Comparison of ENCODE assay signal across 13 cellular contexts in the genomic region with DNA sequence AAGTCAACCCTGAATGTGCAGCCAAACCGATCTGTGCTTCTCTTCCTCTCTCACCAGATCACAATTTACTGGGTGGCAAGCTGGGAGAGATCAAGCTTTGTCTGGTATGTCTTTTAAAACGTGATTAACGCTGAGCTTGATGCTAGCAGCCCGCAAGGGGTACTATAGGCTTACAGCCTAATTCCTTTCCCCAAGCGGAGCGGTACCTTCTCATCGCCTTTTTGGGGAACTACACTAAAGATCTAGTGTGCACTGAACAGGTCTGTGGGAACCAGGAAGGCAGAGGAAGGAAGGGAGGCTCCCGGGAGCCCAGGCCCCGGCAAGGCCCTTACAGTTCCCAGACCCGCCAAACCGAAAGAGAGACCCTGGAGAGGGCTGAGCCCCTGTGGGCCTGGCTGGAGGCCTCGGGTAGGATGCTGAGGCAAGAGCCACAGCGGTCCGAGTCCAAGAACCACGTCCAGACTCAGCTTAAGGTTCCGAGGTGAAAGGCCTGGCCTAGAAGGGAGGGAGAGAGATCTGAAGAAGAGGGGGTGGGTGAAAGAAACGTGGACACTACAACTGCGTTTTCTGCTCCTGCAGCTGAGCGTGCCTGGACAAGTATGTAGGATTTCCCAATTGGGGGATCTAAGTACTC. TPM values are rescaled to one million over a fixed set of nuclear protein-coding genes. Genes with fewer than 3 reads are reported as not detected.
DNase-seq lines count a peak whose midpoint lies in the region; ATAC-seq, FAIRE-seq and TF ChIP-seq lines count a peak whose summit lies in the region.
"Had no signal": no experiment of that assay in that cellular context is flagged by ENCODE, and none has a peak within 500 bp of the region (broad histone marks: within the 10 kb centered on the region; RNA-seq: fewer than 3 reads in every experiment).

No MANE protein-coding gene starts in this region.

- H3K79me1 ChIP-seq in H1 (ENCODE audit: low read depth, low read length) = no peaks in the 10 kb centered on the region

- H3K9me3 ChIP-seq in H1 (ENCODE audit: insufficient read depth in 2 of 2, low read depth in 1 of 2, low read length in 1 of 2) = no peaks in the 10 kb centered on the region
- no peaks in the 10 kb centered on the region for H3K9me3 ChIP-seq in vagina
- H3K9me3 ChIP-seq: mucosa of descending colon had no signal

- H4K91ac ChIP-seq in H1 (replicated peaks; ENCODE audit: insufficient read length, low read length) = no peak overlapping the region

- H3K36me3 ChIP-seq in H1 (ENCODE audit: control insufficient read depth in 2 of 4, insufficient read depth in 4 of 4, low read length in 3 of 4) (peaks cover 0 to 2% (median 0%) of the 10 kb centered on the region in 4 experiments; a peak in 1 of 8 replicates), vagina (no peaks in the 10 kb centered on the region)

- TF ChIP-seq CTCF in H1 (IDR thresholded peaks at IDR 0.05; ENCODE audit: control extremely low read depth in 1 of 3, insufficient read depth in 1 of 3, low read depth in 1 of 3, low read length in 3 of 3) (no peak), natural killer cell (IDR thresholded peaks at IDR 0.05) (no peak), vagina (IDR thresholded peaks at IDR 0.05) (no peak), foreskin fibroblast (IDR thresholded peaks at IDR 0.05; ENCODE audit: low read depth, low read length) (no peak), CD14-positive monocyte (IDR thresholded peaks at IDR 0.05) (no peak)

- no peak overlapping the region for H2BK15ac ChIP-seq in H1 (ENCODE audit: low read length)

- peaks cover 14% of the 10 kb centered on the region; the same call in 1 of the 2 replicates for H3K23me2 ChIP-seq in H1 (ENCODE audit: low read depth, low read length)

- no peak overlapping the region for H4K5ac ChIP-seq in H1 (ENCODE audit: insufficient read length, low read depth, low read length)

- no peak overlapping the region for H3K4ac ChIP-seq in H1 (replicated peaks; ENCODE audit: insufficient read length, low read depth, low read length)

- no peak for DNase-seq in stimulated activated naive CD8-positive, alpha-beta T cell treated with anti-CD3 and anti-CD28 coated beads, Interleukin-15, amount 100 ng/mL, for 72 hours
- no peak for DNase-seq in H1 (ENCODE audit: low read depth in 1 of 2, low spot score in 2 of 2)
- no peak for DNase-seq in natural killer cell
- DNase-seq in vagina (ENCODE audit: extremely low spot score in 2 of 2) = peak in 1 of 2 donors; percentile 89
- no peak for DNase-seq in foreskin fibroblast
- no peak for DNase-seq in CD14-positive monocyte (ENCODE audit: low spot score)
- no peak for DNase-seq in SHP77 (lab: John Stamatoyannopoulos, UW)
- DNase-seq: NCI-H2107, SW 1271 had no signal

- H2BK120ac ChIP-seq in H1 (replicated peaks; ENCODE audit: low read depth, low read length) = no peak overlapping the region

- H2AK5ac ChIP-seq in H1 (ENCODE audit: low read depth, low read length) = no peak overlapping the region

- H3K18ac ChIP-seq in H1 (ENCODE audit: extremely low read depth, low read length) = no peak overlapping the region

- H3K4me1 Mint-ChIP-seq in stimulated activated naive CD8-positive, alpha-beta T cell treated with anti-CD3 and anti-CD28 coated beads, Interleukin-15, Interleukin-2, amounts not matched to agents 100 ng/mL and 50 ng/mL, for 24 hours (ENCODE audit: low read depth) = peaks cover 15% of the 10 kb centered on the region
- H3K4me1 Mint-ChIP-seq in stimulated activated naive CD8-positive, alpha-beta T cell treated with anti-CD3 and anti-CD28 coated beads, Interleukin-15, amount 100 ng/mL, for 72 hours = peaks cover 41% of the 10 kb centered on the region
- H3K4me1 Mint-ChIP-seq in natural killer cell (peaks cover 22 to 29% of the 10 kb centered on the region in 2 donors), CD14-positive monocyte (peaks cover 29% of the 10 kb centered on the region)

- POLR2A ChIA-PET in H1 (lab: Charles Lee; ENCODE audit: partially characterized antibody) = interaction anchor here (0.6 to 1.2 kb wide), 2 partner anchors 25 to 649 kb away, joined by 3 to 4 read pairs; no protein-coding TSS in a partner anchor

- CTCF ChIA-PET in H1 (lab: Charles Lee; ENCODE audit: partially characterized antibody) = interaction anchor here (0.6 to 2.2 kb wide), 13 partner anchors 9 to 1373 kb away, joined by 3 to 17 read pairs (median 4); no protein-coding TSS in a partner anchor

- no peak overlapping the region for H3K14ac ChIP-seq in H1 (ENCODE audit: insufficient read length)

- peak overlapping the region; percentile 20 for H3K4me3 Mint-ChIP-seq in stimulated activated naive CD8-positive, alpha-beta T cell treated with anti-CD3 and anti-CD28 coated beads, Interleukin-15, Interleukin-2, amounts not matched to agents 100 ng/mL and 50 ng/mL, for 24 hours
- H3K4me3 Mint-ChIP-seq in stimulated activated naive CD8-positive, alpha-beta T cell treated with anti-CD3 and anti-CD28 coated beads, Interleukin-15, amount 100 ng/mL, for 72 hours = peak overlapping the region in 1 of 2 donors; percentile 28
- peak overlapping the region; percentile 77 for H3K4me3 Mint-ChIP-seq in natural killer cell
- H3K4me3 Mint-ChIP-seq in CD14-positive monocyte = peak overlapping the region in 1 of 2 donors; percentile 81

- H4K8ac ChIP-seq in H1 (ENCODE audit: extremely low read depth, insufficient read depth, low read length) = no peak overlapping the region

- WGBS in H1 (ENCODE audit: extremely low coverage in 1 of 2, insufficient coverage in 1 of 2, insufficient read length in 1 of 2, insufficient replicate concordance in 2 of 2, low coverage in 1 of 2, low lambda C conversion rate in 2 of 2, missing lambda C conversion rate in 1 of 2), 2 experiments = 8% methylated on average over 19 of the region's 19 CpGs; no CpG with 5 or more reads in 1 of the 2 experiments

- intact Hi-C loops in natural killer cell (cut with micrococcal nuclease) = no loop called here
- intact Hi-C loops in vagina (cut with DNase I) = loop anchor here (10.0 kb wide), 1 partner anchor 227 kb away; no protein-coding TSS in a partner anchor
- intact Hi-C loops in CD14-positive monocyte (cut with micrococcal nuclease) = no loop called here

- no peak for TF ChIP-seq EP300 in H1 (IDR thresholded peaks at IDR 0.05; ENCODE audit: borderline replicate concordance in 1 of 2, low read depth in 2 of 2, low read length in 2 of 2)

- H3K4me1 ChIP-seq in H1 (replicated peaks in 1 of 4; ENCODE audit: control insufficient read depth in 3 of 4, insufficient read depth in 4 of 4, low read length in 3 of 4) = peaks cover 0 to 24% (median 17%) of the 10 kb centered on the region in 4 experiments; a peak in 6 of 7 replicates
- H3K4me1 ChIP-seq in vagina = peaks cover 37% of the 10 kb centered on the region

- H4K20me1 ChIP-seq in H1 (replicated peaks in 1 of 2; ENCODE audit: control insufficient read depth in 1 of 2, insufficient read depth in 2 of 2, low read length in 2 of 2) = peaks cover 6 to 17% of the 10 kb centered on the region in 2 experiments

- ATAC-seq in stimulated activated naive CD8-positive, alpha-beta T cell treated with anti-CD3 and anti-CD28 coated beads, Interleukin-15, amount 100 ng/mL, for 72 hours = no peak
- ATAC-seq in natural killer cell = no peak

- H3K9ac ChIP-seq in H1 (replicated peaks in 1 of 4; ENCODE audit: extremely low read depth in 1 of 4, low read depth in 3 of 4, low read length in 3 of 4) = no peak overlapping the region

- H3K79me2 ChIP-seq in H1 (ENCODE audit: control insufficient read depth in 1 of 2, insufficient read depth in 2 of 2, low read length in 2 of 2) = no peaks in the 10 kb centered on the region

- H3K27ac Mint-ChIP-seq in stimulated activated naive CD8-positive, alpha-beta T cell treated with anti-CD3 and anti-CD28 coated beads, Interleukin-15, Interleukin-2, amounts not matched to agents 100 ng/mL and 50 ng/mL, for 24 hours = no peak overlapping the region
- no peak overlapping the region for H3K27ac Mint-ChIP-seq in stimulated activated naive CD8-positive, alpha-beta T cell treated with anti-CD3 and anti-CD28 coated beads, Interleukin-15, amount 100 ng/mL, for 72 hours
- H3K27ac Mint-ChIP-seq in natural killer cell (no peak overlapping the region), CD14-positive monocyte (no peak overlapping the region)

- no peak overlapping the region for H2AFZ ChIP-seq in H1 (ENCODE audit: low read length)

- peaks cover 66% of the 10 kb centered on the region for H3K27me3 Mint-ChIP-seq in stimulated activated naive CD8-positive, alpha-beta T cell treated with anti-CD3 and anti-CD28 coated beads, Interleukin-15, Interleukin-2, amounts not matched to agents 100 ng/mL and 50 ng/mL, for 24 hours
- no peaks in the 10 kb centered on the region for H3K27me3 Mint-ChIP-seq in stimulated activated naive CD8-positive, alpha-beta T cell treated with anti-CD3 and anti-CD28 coated beads, Interleukin-15, amount 100 ng/mL, for 72 hours
- H3K27me3 Mint-ChIP-seq in natural killer cell (ENCODE audit: low read depth in 2 of 2) (peaks cover 59 to 64% of the 10 kb centered on the region in 2 donors), CD14-positive monocyte (ENCODE audit: low read depth in 3 of 3) (peaks cover 34 to 75% (median 34%) of the 10 kb centered on the region in 3 donors)

- H2BK20ac ChIP-seq in H1 (ENCODE audit: low read length) = no peak overlapping the region

- FAIRE-seq in H1 (lab: Jason Lieb, UNC) = no peak
- FAIRE-seq: endometrium, H54 had no signal

- H3K27ac ChIP-seq in H1 (ENCODE audit: low read depth, low read length) (no peak overlapping the region), vagina (peak overlapping the region; percentile 89)

- no peaks in the 10 kb centered on the region for H3K9me3 Mint-ChIP-seq in stimulated activated naive CD8-positive, alpha-beta T cell treated with anti-CD3 and anti-CD28 coated beads, Interleukin-15, Interleukin-2, amounts not matched to agents 100 ng/mL and 50 ng/mL, for 24 hours
- no peaks in the 10 kb centered on the region for H3K9me3 Mint-ChIP-seq in stimulated activated naive CD8-positive, alpha-beta T cell treated with anti-CD3 and anti-CD28 coated beads, Interleukin-15, amount 100 ng/mL, for 72 hours
- no peaks in the 10 kb centered on the region for H3K9me3 Mint-ChIP-seq in natural killer cell
- H3K9me3 Mint-ChIP-seq in CD14-positive monocyte = peaks cover 0 to 22% (median 11%) of the 10 kb centered on the region in 7 donors

- H2BK12ac ChIP-seq in H1 (ENCODE audit: low read depth, low read length) = no peak overlapping the region

- no peaks in the 10 kb centered on the region for H3K36me3 Mint-ChIP-seq in stimulated activated naive CD8-positive, alpha-beta T cell treated with anti-CD3 and anti-CD28 coated beads, Interleukin-15, Interleukin-2, amounts not matched to agents 100 ng/mL and 50 ng/mL, for 24 hours (ENCODE audit: low read depth)
- peaks cover 6% of the 10 kb centered on the region for H3K36me3 Mint-ChIP-seq in natural killer cell
- peaks cover 0 to 11% of the 10 kb centered on the region in 2 donors for H3K36me3 Mint-ChIP-seq in CD14-positive monocyte

- no peak overlapping the region for H3K23ac ChIP-seq in H1 (ENCODE audit: insufficient read length)

- TF ChIP-seq POLR2A in H1 (IDR thresholded peaks at IDR 0.05; ENCODE audit: control extremely low read depth in 1 of 2, low read depth in 2 of 2, low read length in 2 of 2) (no peak), vagina (IDR thresholded peaks at IDR 0.05) (no peak)

- H3K4me3 ChIP-seq in H1 (ENCODE audit: extremely low read depth in 1 of 4, insufficient read depth in 2 of 4, low read depth in 3 of 4, low read length in 4 of 4) = peak overlapping the region in 1 of 4 experiments; percentile 61; a peak in 1 of 8 replicates
- H3K4me3 ChIP-seq in vagina = peak overlapping the region; percentile 59 to 82
- H3K4me3 ChIP-seq in foreskin fibroblast (ENCODE audit: low read depth in 1 of 2, low read length in 2 of 2) = peak overlapping the region in 1 of 2 donors; percentile 80
- H3K4me3 ChIP-seq: mucosa of descending colon had no signal

- no peak overlapping the region for H2BK5ac ChIP-seq in H1 (ENCODE audit: low read depth, low read length)

- TF ChIP-seq RAD21 in H1 (IDR thresholded peaks at IDR 0.05 in 1 of 2, conservative IDR thresholded peaks at IDR 0.05 in 1 of 2; ENCODE audit: low read depth in 2 of 2, low read length in 2 of 2) = no peak

- H3K27me3 ChIP-seq in H1 (replicated peaks in 1 of 4; ENCODE audit: control insufficient read depth in 3 of 4, extremely low read depth in 1 of 4, insufficient read depth in 3 of 4, low read length in 3 of 4) (peaks cover 76 to 98% (median 94%) of the 10 kb centered on the region in 4 experiments), vagina (no peaks in the 10 kb centered on the region)

- H3K4me2 ChIP-seq in H1 (ENCODE audit: insufficient read depth in 1 of 2, low read depth in 2 of 2, low read length in 2 of 2) = peak overlapping the region; percentile 61 to 79; a peak in 2 of 4 replicates

- no peak overlapping the region for H3K56ac ChIP-seq in H1 (replicated peaks; ENCODE audit: insufficient read length, low read depth, low read length)

RNA-seq across cellular contexts. Expression of gene NR2F1-AS1, which starts 2.7 kb away (rescaled TPM):
- total RNA-seq in H1 (2021; fragmentation: NEBNext Ultra II Directional; extraction: Animal tissue kit (Norgen Biotek cat#: 25700)) = 1.6 and 2.1 TPM in 2 replicates
- polyA plus RNA-seq in H1 (2011; rRNA removed) (1.1 and 5.6 TPM in 2 replicates), CD14-positive monocyte (not detected)
- polyA plus RNA-seq in H1 (2011; cell fraction: cytosol; rRNA removed) = 2.2 TPM
- 0.88 TPM for polyA plus RNA-seq in H1 (2011; cell fraction: nucleus; rRNA removed)
- polyA plus RNA-seq in H1 (2012, experiment 1 of 2) = 1.8 to 4.0 TPM (median 2.9 TPM) in 4 replicates
- 1.4 TPM for polyA plus RNA-seq in H1 (2012, experiment 2 of 2)
- polyA plus RNA-seq in H1 (2013, experiment 1 of 2) = 4.1 TPM
- polyA plus RNA-seq in H1 (2013, experiment 2 of 2) = 3.5 TPM
- 0.69 and 1.7 TPM in 2 replicates for polyA minus RNA-seq in H1 (2011; rRNA and poly(A)+ RNA removed)
- polyA minus RNA-seq in H1 (2011; cell fraction: cytosol; rRNA and poly(A)+ RNA removed) = not detected
- polyA minus RNA-seq in H1 (2011; cell fraction: nucleus; rRNA and poly(A)+ RNA removed) = 3.4 TPM
- total RNA-seq in natural killer cell (not detected), vagina (22.3 TPM)

RNA-seq across cellular contexts. Expression of gene NR2F1, which starts 4.7 kb away (rescaled TPM):
- not detected in 2 replicates for total RNA-seq in H1 (2021; fragmentation: NEBNext Ultra II Directional; extraction: Animal tissue kit (Norgen Biotek cat#: 25700))
- 0.17 TPM in 1 of 2 replicates, not detected in the other for polyA plus RNA-seq in H1 (2011; rRNA removed)
- polyA plus RNA-seq in H1 (2011; cell fraction: cytosol; rRNA removed) = 0.27 TPM
- polyA plus RNA-seq in H1 (2011; cell fraction: nucleus; rRNA removed) = 0.20 TPM
- 0.17 to 0.59 TPM (median 0.49 TPM) in 4 replicates for polyA plus RNA-seq in H1 (2012, experiment 1 of 2)
- polyA plus RNA-seq in H1 (2012, experiment 2 of 2) = not detected
- polyA plus RNA-seq in H1 (2013, experiment 1 of 2) = 0.02 TPM
- not detected for polyA plus RNA-seq in H1 (2013, experiment 2 of 2)
- polyA minus RNA-seq in H1 (2011; rRNA and poly(A)+ RNA removed) = 0.13 TPM in 1 of 2 replicates, not detected in the other
- 2.1 TPM for polyA minus RNA-seq in H1 (2011; cell fraction: cytosol; rRNA and poly(A)+ RNA removed)
- polyA minus RNA-seq in H1 (2011; cell fraction: nucleus; rRNA and poly(A)+ RNA removed) = 0.90 TPM
- not detected for total RNA-seq in natural killer cell
- 97.2 TPM for total RNA-seq in vagina
- polyA plus RNA-seq in CD14-positive monocyte = not detected

Comparison
In these comparisons a context has a peak if more than half of its experiments do, and no peak if none do; other contexts are left out.
1. RNA of gene NR2F1, which starts 4.7 kb away (total RNA-seq): 97.2 TPM in vagina (single experiment); not detected in H1 and not detected in natural killer cell; every median in the first group is over 10 times any median in the second.